17 cellular contexts compared by ENCODE assay signal in the genomic region with DNA sequence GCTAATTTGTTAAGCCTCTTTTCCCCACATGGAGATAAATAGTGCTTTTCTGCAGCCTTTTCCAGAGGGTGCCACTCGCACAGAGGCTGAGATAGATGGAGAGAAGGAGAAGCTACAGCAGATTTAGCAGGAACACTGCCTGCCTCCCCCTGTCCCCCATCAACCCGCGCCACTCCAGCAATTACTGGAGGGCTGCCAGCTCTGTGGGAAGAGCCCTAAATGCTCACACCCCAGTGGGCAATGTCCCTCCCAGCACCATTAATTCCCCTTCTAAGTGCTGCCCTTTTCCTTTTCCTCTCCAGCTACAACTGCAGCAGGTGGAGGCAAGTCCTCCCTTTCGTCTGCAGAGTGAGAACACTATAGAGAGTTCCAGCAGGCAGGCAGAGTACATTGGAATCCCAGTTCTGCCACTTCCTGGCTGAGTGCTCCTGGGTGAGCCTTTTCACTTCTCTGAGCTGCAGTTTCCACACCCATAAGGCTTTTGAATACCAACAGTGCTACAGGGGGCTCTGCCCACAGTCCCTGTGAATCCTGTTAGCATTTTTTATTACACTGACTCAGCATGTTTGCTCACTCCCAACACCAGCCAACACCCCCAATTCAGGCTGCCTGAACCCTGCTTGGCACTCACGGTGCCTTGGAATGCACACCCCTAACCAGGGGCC.
DNase-seq lines count a peak whose midpoint lies in the region; ATAC-seq and TF ChIP-seq lines count a peak whose summit lies in the region.
"Had no signal": no experiment of that assay in that cellular context is flagged by ENCODE, and none has a peak within 500 bp of the region (broad histone marks: within the 10 kb centered on the region; RNA-seq: fewer than 3 reads in every experiment).

No MANE protein-coding gene starts in this region.

- POLR2A ChIA-PET in A673 (lab: Charles Lee; ENCODE audit: low non-redundant PET): interaction anchor here (0.5 kb wide), 1 partner anchor 661 kb away, joined by 5 read pairs; no protein-coding TSS in a partner anchor

- H3K4me3 ChIP-seq in A673 (ENCODE audit: low read depth, low read length, poor library complexity, severe bottlenecking): no peak overlapping the region
- H3K4me3 ChIP-seq in body of pancreas: no peak overlapping the region
- H3K4me3 ChIP-seq: colonic mucosa, HAP-1, right atrium auricular region, suprapubic skin had no signal

- H3K9me3 ChIP-seq in A673 (ENCODE audit: low read depth, low read length, poor library complexity, severe bottlenecking) (no peaks in the 10 kb centered on the region), body of pancreas (no peaks in the 10 kb centered on the region)
- H3K9me3 ChIP-seq: colonic mucosa, HAP-1, right atrium auricular region, suprapubic skin had no signal

- TF ChIP-seq CTCF in A673 (conservative IDR thresholded peaks at IDR 0.05; ENCODE audit: low read depth, low read length) (no peak), body of pancreas (IDR thresholded peaks at IDR 0.05) (no peak)

- WGBS in body of pancreas, 2 donors: 45 to 50% methylated on average over 5 of the region's 5 CpGs

- peak; percentile 13 for DNase-seq in A673 (ENCODE audit: low spot score)
- peak; percentile 6 for DNase-seq in ELF-1 (ENCODE audit: low read depth, low spot score)
- DNase-seq in NCI-H2227 treated with DMSO at 0.1 percent for 48 hours (lab: John Stamatoyannopoulos, UW): peak; percentile 81
- DNase-seq in left kidney (ENCODE audit: low read depth, low spot score): peak; percentile 21
- no peak for DNase-seq in body of pancreas
- no peak for DNase-seq in putamen (ENCODE audit: low spot score)
- DNase-seq: activated CD8-positive, alpha-beta T cell treated with anti-CD3 and anti-CD28 coated beads for 36 hours; C1 segment of cervical spinal cord; colonic mucosa; EL; mammary epithelial cell; T-cell had no signal

- no peak for TF ChIP-seq POLR2A in body of pancreas (IDR thresholded peaks at IDR 0.05)

- intact Hi-C loops in A673 (cut with micrococcal nuclease; ENCODE audit: unreplicated experiment) (no loop called here), body of pancreas (cut with DNase I) (no loop called here)

- H3K27me3 ChIP-seq in A673 (replicated peaks; ENCODE audit: insufficient read depth, low read depth, low read length, poor library complexity) (no peaks in the 10 kb centered on the region), body of pancreas (no peaks in the 10 kb centered on the region)
- H3K27me3 ChIP-seq: colonic mucosa, right atrium auricular region, suprapubic skin had no signal

- H3K4me1 ChIP-seq in A673 (ENCODE audit: insufficient read depth, low read length, poor library complexity, severe bottlenecking) (peaks cover 5% of the 10 kb centered on the region), body of pancreas (no peaks in the 10 kb centered on the region)
- H3K4me1 ChIP-seq: colonic mucosa, HAP-1, suprapubic skin had no signal

- H3K27ac ChIP-seq in A673 (ENCODE audit: low read depth, low read length, poor library complexity, severe bottlenecking): no peak overlapping the region
- no peak overlapping the region for H3K27ac ChIP-seq in body of pancreas
- H3K27ac ChIP-seq: colonic mucosa, right atrium auricular region, suprapubic skin had no signal

- CTCF ChIA-PET in A673 (lab: Charles Lee): no interaction called here

- no peak for ATAC-seq in body of pancreas
- no peak for ATAC-seq in GM19455 (IDR thresholded peaks at IDR 0.05; ENCODE audit: unreplicated experiment)
- no peak for ATAC-seq in GM18861 (IDR thresholded peaks at IDR 0.05; ENCODE audit: unreplicated experiment)
- ATAC-seq: activated CD8-positive, alpha-beta T cell treated with anti-CD3 and anti-CD28 coated beads for 36 hours; T-cell had no signal

- no TSS peak for BruUV-seq in A673 (replicated peaks; lab: Mats Ljungman, UMichigan)

- H3K36me3 ChIP-seq in A673 (ENCODE audit: insufficient read depth, low read length, poor library complexity, severe bottlenecking) (no peaks in the 10 kb centered on the region), body of pancreas (replicated peaks in 1 of 2; ENCODE audit: insufficient read depth in 1 of 2, low read depth in 2 of 2) (no peaks in the 10 kb centered on the region)
- H3K36me3 ChIP-seq: colonic mucosa, HAP-1, right atrium auricular region, suprapubic skin had no signal

Comparison
In these comparisons a context has a peak if more than half of its experiments do, and no peak if none do; other contexts are left out.
1. DNase-seq: peak in A673 (single experiment), ELF-1 (single experiment), NCI-H2227 treated with DMSO at 0.1 percent for 48 hours (single experiment) and left kidney (single experiment); none in body of pancreas (0 of 4) and putamen (single experiment).